In the genomic region with DNA sequence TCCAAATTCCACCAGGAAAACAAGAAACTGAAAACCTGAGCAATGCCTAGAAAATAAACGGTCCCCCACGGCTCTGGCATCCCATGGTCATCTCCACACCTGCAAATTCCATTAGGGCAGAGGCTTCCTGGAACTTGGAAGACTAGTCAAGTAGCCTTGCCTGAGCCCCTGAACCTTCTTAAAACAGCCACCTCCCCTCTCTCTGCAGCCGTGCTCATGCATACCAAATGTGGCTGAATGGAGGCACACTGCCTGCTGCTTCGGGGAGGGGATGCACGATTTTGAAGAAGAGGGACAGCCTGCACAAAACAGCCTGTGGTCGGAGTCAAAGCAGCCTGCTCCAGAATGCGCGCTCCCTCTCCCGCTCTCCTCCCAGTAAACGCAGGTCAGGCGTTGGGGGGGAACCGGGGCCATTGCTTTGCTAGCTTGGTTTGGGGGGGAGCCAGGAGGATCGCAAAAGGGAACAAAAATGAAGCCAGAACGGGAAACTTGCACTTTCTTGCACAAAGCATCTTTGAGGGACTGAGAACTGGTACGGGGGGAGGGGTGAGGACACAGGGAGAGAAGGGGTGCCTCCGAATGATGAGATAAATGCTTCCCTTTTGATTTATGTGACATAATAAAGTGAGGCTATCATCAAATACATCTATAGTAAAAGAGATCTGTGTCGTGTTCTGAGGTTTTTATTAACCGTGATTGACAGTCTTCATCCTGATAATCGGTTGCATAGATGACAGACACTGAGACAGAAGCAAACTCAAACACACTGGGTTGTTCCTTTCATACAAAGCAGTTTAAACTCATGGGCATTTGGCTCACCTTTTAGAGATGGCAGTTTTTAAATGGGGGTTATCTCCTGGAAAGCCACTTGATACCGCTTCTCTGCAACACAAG, we compare ENCODE assay signal across 17 cellular contexts. TPM values are rescaled to one million over a fixed set of nuclear protein-coding genes. Genes with fewer than 3 reads are reported as not detected.
DNase-seq lines count a peak whose midpoint lies in the region; ATAC-seq and TF ChIP-seq lines count a peak whose summit lies in the region.
"Had no signal": no experiment of that assay in that cellular context is flagged by ENCODE, and none has a peak within 500 bp of the region (broad histone marks: within the 10 kb centered on the region; RNA-seq: fewer than 3 reads in every experiment).

Gene TRPM3, minus strand, starts transcription at position 347 of the 894 bp plus-strand sequence. Its CDS starts 267 bp downstream, at position 80.

- peak within 1 kb of the TSS; percentile 98 for H3K27ac Mint-ChIP-seq in GM23338

- H3K27ac ChIP-seq in GM23338 (ENCODE audit: low read depth) (peak within 1 kb of the TSS; percentile 88), ovary (no peak within 1 kb of the TSS), lower lobe of right lung (no peak within 1 kb of the TSS)
- H3K27ac ChIP-seq: body of pancreas, KMS-11, VCaP had no signal

- H3K9me3 ChIP-seq in ovary (no peaks in the 10 kb centered on the region), lower lobe of right lung (no peaks in the 10 kb centered on the region)
- H3K9me3 ChIP-seq: body of pancreas had no signal

- H3K27me3 Mint-ChIP-seq in GM23338 (ENCODE audit: insufficient read depth, low read depth, poor library complexity): peaks cover 8% of the 10 kb centered on the region

- no peaks in the 10 kb centered on the region for H3K9me2 ChIP-seq in GM23338 (ENCODE audit: insufficient read depth)

- TF ChIP-seq EP300 in ovary (IDR thresholded peaks at IDR 0.05): no peak

- H3K4me2 ChIP-seq in GM23338: peak within 1 kb of the TSS; percentile 85
- H3K4me2 ChIP-seq: KMS-11 had no signal

- no peak for TF ChIP-seq POLR2A in ovary (IDR thresholded peaks at IDR 0.05)

- H3K36me3 Mint-ChIP-seq in GM23338 (ENCODE audit: low read depth): peaks cover 14% of the 10 kb centered on the region; the same call in 2 of the 3 replicates
- H3K36me3 Mint-ChIP-seq: naive B cell had no signal

- no peaks in the 10 kb centered on the region for H4K20me1 ChIP-seq in GM23338 (replicated peaks; ENCODE audit: insufficient read depth)

- 4 to 5% (median 5%) methylated on average over 20 of the region's 20 CpGs for WGBS in ovary, 3 donors

- peaks cover 26% of the 10 kb centered on the region for H3K79me2 ChIP-seq in GM23338 (replicated peaks; ENCODE audit: insufficient read depth)

- peak within 1 kb of the TSS; percentile 63 for H3K4me3 ChIP-seq in GM23338
- no peak within 1 kb of the TSS for H3K4me3 ChIP-seq in ovary
- no peak within 1 kb of the TSS for H3K4me3 ChIP-seq in lower lobe of right lung
- H3K4me3 ChIP-seq: body of pancreas had no signal

- H3K36me3 ChIP-seq in GM23338 (ENCODE audit: insufficient read depth): no peaks in the 10 kb centered on the region
- no peaks in the 10 kb centered on the region for H3K36me3 ChIP-seq in ovary
- H3K36me3 ChIP-seq in lower lobe of right lung: no peaks in the 10 kb centered on the region

- H3K27me3 ChIP-seq in GM23338 (ENCODE audit: insufficient read depth): no peaks in the 10 kb centered on the region
- no peaks in the 10 kb centered on the region for H3K27me3 ChIP-seq in ovary
- H3K27me3 ChIP-seq in lower lobe of right lung (ENCODE audit: low read depth): no peaks in the 10 kb centered on the region
- H3K27me3 ChIP-seq: body of pancreas had no signal

- intact Hi-C loops in posterior cingulate gyrus (cut with DNase I): loop anchor here (10.0 kb wide), 1 partner anchor 113 kb away; no protein-coding TSS in a partner anchor
- intact Hi-C loops in ovary (cut with DNase I): no loop called here
- intact Hi-C loops in lower lobe of right lung (cut with DNase I): no loop called here

- no peaks in the 10 kb centered on the region; the same call in 2 of the 3 replicates for H3K9me3 Mint-ChIP-seq in GM23338

- peak; percentile 89 for DNase-seq in GM23338 (ENCODE audit: low spot score)
- peak; percentile 82 for DNase-seq in cerebellar cortex (ENCODE audit: low spot score)
- peak; percentile 38 for DNase-seq in iPS-NIHi11 (ENCODE audit: low spot score)
- peak in 9 of 10 donors; percentile 16 to 87 (median 39) for DNase-seq in posterior cingulate gyrus
- DNase-seq in ovary: no peak
- DNase-seq in GF-D8 (lab: John Stamatoyannopoulos, UW): no peak
- DNase-seq in lower lobe of right lung: no peak
- DNase-seq in AG08396 (ENCODE audit: low spot score): no peak
- DNase-seq: activated CD8-positive, alpha-beta memory T cell treated with anti-CD3 and anti-CD28 coated beads for 24 hours; activated effector memory CD4-positive, alpha-beta T cell treated with anti-CD3 and anti-CD28 coated beads, Interleukin-2, amount 50 U/mL, for 16 hours; body of pancreas; naive B cell; NCI-H1694; NCI-H510A treated with DMSO at 0.1 percent for 48 hours; stimulated activated naive CD4-positive, alpha-beta T cell had no signal

- H3K4me1 Mint-ChIP-seq in GM23338: peaks cover 59% of the 10 kb centered on the region

- TF ChIP-seq CTCF in GM23338 (conservative IDR thresholded peaks at IDR 0.05; ENCODE audit: low read depth in 2 of 2) (no peak), ovary (IDR thresholded peaks at IDR 0.05) (no peak), lower lobe of right lung (IDR thresholded peaks at IDR 0.05) (no peak)

- ATAC-seq in GM23338 (peak; percentile 71), lower lobe of right lung (no peak)
- ATAC-seq: body of pancreas had no signal

- peak within 1 kb of the TSS; percentile 91 for H3K4me3 Mint-ChIP-seq in GM23338
- H3K4me3 Mint-ChIP-seq: naive B cell had no signal

- no peaks in the 10 kb centered on the region for H3F3A ChIP-seq in GM23338 (replicated peaks; ENCODE audit: low read depth)

- H3K4me1 ChIP-seq in GM23338 (ENCODE audit: insufficient read depth) (peaks cover 62% of the 10 kb centered on the region), ovary (ENCODE audit: insufficient read depth) (no peaks in the 10 kb centered on the region), lower lobe of right lung (no peaks in the 10 kb centered on the region)
- H3K4me1 ChIP-seq: body of pancreas had no signal

- peak within 1 kb of the TSS; percentile 2; the same call in 1 of the 2 replicates for H2AFZ ChIP-seq in GM23338

TF ChIP-seq in GM23338, 12 proteins besides CTCF, POLR2A, EP300 and RAD21 (continues in another document):
- TF ChIP-seq EZH2 (IDR thresholded peaks at IDR 0.05; ENCODE audit: low read depth, unreplicated experiment): no peak
- TF ChIP-seq POLR2AphosphoS5 (IDR thresholded peaks at IDR 0.05; ENCODE audit: low read depth): peak; percentile 42; the same call in 1 of the 2 replicates
- no peak for TF ChIP-seq ETS1 (IDR thresholded peaks at IDR 0.05)

RNA-seq across cellular contexts. Expression of gene TRPM3, which starts in this region (rescaled TPM):
- 6.0 and 8.2 TPM in 2 replicates for total RNA-seq in GM23338 (2014; rRNA removed; shearing (Covaris generic))
- polyA plus RNA-seq in GM23338 (2016; fragmentation: Nextera tagmentation; extraction: Ambion mirVana): 1.2 and 2.8 TPM in 2 replicates
- total RNA-seq in ovary: 10 to 100 TPM in 1 of 7 donors, 1 to 10 TPM in 6; 3.3 to 18.5 (median 5.7) TPM
- polyA plus RNA-seq in ovary: 1 to 10 TPM in 1 of 2 donors, under 1 TPM in 1; 0.80 to 1.3 TPM
- total RNA-seq in lower lobe of right lung: 0.15 TPM

Comparison
In these comparisons a context has a peak if more than half of its experiments do, and no peak if none do; other contexts are left out.
1. DNase-seq: peak in GM23338 (single experiment), cerebellar cortex (single experiment), iPS-NIHi11 (single experiment) and posterior cingulate gyrus (9 of 10); none in ovary (0 of 5), GF-D8 (single experiment), lower lobe of right lung (single experiment) and AG08396 (single experiment).